ENCODE assay signal across 9 cellular contexts in genomic region chr14:69483765-69484443, GRCh38. TPM values are rescaled to one million over a fixed set of nuclear protein-coding genes. Genes with fewer than 3 reads are reported as not detected.
DNase-seq lines count a peak whose midpoint lies in the region; ATAC-seq and TF ChIP-seq lines count a peak whose summit lies in the region.
"Had no signal": no experiment of that assay in that cellular context is flagged by ENCODE, and none has a peak within 500 bp of the region (broad histone marks: within the 10 kb centered on the region; RNA-seq: fewer than 3 reads in every experiment).

No MANE protein-coding gene starts in this region.

- DNase-seq in G401 (ENCODE audit: low spot score) = peak; percentile 45
- peak; percentile 11 for DNase-seq in SHP77 treated with DMSO at 0.1 percent for 48 hours (lab: John Stamatoyannopoulos, UW)
- no peak for DNase-seq in left ventricle myocardium inferior
- DNase-seq in T-helper 1 cell = no peak
- no peak for DNase-seq in NCI-H226
- DNase-seq in HFFc6 = no peak
- DNase-seq: activated naive CD4-positive, alpha-beta T cell treated with anti-CD3 and anti-CD28 coated beads for 36 hours had no signal

- in situ Hi-C loops in G401 (cut with HindIII; ENCODE audit: low sequenced_read_pairs) = no loop called here

- TF ChIP-seq CTCF in left ventricle myocardium inferior (IDR thresholded peaks at IDR 0.05; ENCODE audit: borderline replicate concordance) = no peak
- TF ChIP-seq CTCF in HFFc6 (IDR thresholded peaks at IDR 0.05) = no peak

- H3K4me3 Mint-ChIP-seq in HFFc6 = no peak overlapping the region
- H3K4me3 Mint-ChIP-seq: activated naive CD4-positive, alpha-beta T cell treated with anti-CD3 and anti-CD28 coated beads for 36 hours had no signal

- H3K36me3 Mint-ChIP-seq in HFFc6 (ENCODE audit: low read depth) = no peaks in the 10 kb centered on the region

- H3K27me3 Mint-ChIP-seq in HFFc6 (ENCODE audit: insufficient read depth) = peaks cover 49% of the 10 kb centered on the region

- H3K27ac Mint-ChIP-seq in HFFc6 = no peak overlapping the region
- H3K27ac Mint-ChIP-seq: activated naive CD4-positive, alpha-beta T cell treated with anti-CD3 and anti-CD28 coated beads for 36 hours had no signal

- peaks cover 18% of the 10 kb centered on the region for H3K4me1 ChIP-seq in left ventricle myocardium inferior
- H3K4me1 ChIP-seq in rectal smooth muscle tissue (ENCODE audit: control insufficient read depth, insufficient read depth, low read length) = peaks cover 2% of the 10 kb centered on the region

- H3K9ac ChIP-seq in rectal smooth muscle tissue (ENCODE audit: low read length) = no peak overlapping the region

- ATAC-seq in GM19397 (IDR thresholded peaks at IDR 0.05; ENCODE audit: unreplicated experiment) = no peak

- intact Hi-C loops in left ventricle myocardium inferior (cut with micrococcal nuclease) = no loop called here

- no peaks in the 10 kb centered on the region for H3K4me1 Mint-ChIP-seq in HFFc6 (ENCODE audit: low read depth)

- no peaks in the 10 kb centered on the region for H3K36me3 ChIP-seq in left ventricle myocardium inferior
- H3K36me3 ChIP-seq in rectal smooth muscle tissue (ENCODE audit: control insufficient read depth, insufficient read depth, low read length) = no peaks in the 10 kb centered on the region

- H3K4me3 ChIP-seq in left ventricle myocardium inferior (peak overlapping the region; percentile 65), rectal smooth muscle tissue (ENCODE audit: low read length) (peak overlapping the region; percentile 47)

- no peaks in the 10 kb centered on the region for H3K9me3 Mint-ChIP-seq in HFFc6
- H3K9me3 Mint-ChIP-seq: activated naive CD4-positive, alpha-beta T cell treated with anti-CD3 and anti-CD28 coated beads for 36 hours had no signal

- no peak overlapping the region for H3K27ac ChIP-seq in left ventricle myocardium inferior (replicated peaks)
- H3K27ac ChIP-seq in rectal smooth muscle tissue (ENCODE audit: low read depth, low read length) = no peak overlapping the region

- peaks cover 73% of the 10 kb centered on the region for H3K27me3 ChIP-seq in left ventricle myocardium inferior (ENCODE audit: low read depth)
- H3K27me3 ChIP-seq in rectal smooth muscle tissue (ENCODE audit: control insufficient read depth, insufficient read depth, low read length) = peaks cover 33% of the 10 kb centered on the region

- H3K9me3 ChIP-seq in left ventricle myocardium inferior (replicated peaks) = no peaks in the 10 kb centered on the region

RNA-seq across cellular contexts. Expression of gene PLEKHD1, which starts 0.6 kb away (rescaled TPM):
- 0.31 TPM in 1 of 2 replicates, not detected in the other for total RNA-seq in G401 (2014; rRNA removed; shearing (Covaris generic))
- 0.14 TPM for total RNA-seq in left ventricle myocardium inferior
- under 1 TPM in 1 of 6 experiments, not detected in 5; 0.06 TPM for total RNA-seq in HFFc6 (2021; fragmentation: NEBNext Ultra II Directional; extraction: Animal tissue kit (Norgen Biotek cat#: 25700))
- total RNA-seq: activated naive CD4-positive, alpha-beta T cell treated with anti-CD3 and anti-CD28 coated beads for 36 hours had no signal

Comparison
In these comparisons a context has a peak if more than half of its experiments do, and no peak if none do; other contexts are left out.
1. DNase-seq: peak in G401 (single experiment) and SHP77 treated with DMSO at 0.1 percent for 48 hours (single experiment); none in left ventricle myocardium inferior (single experiment), T-helper 1 cell (0 of 5), NCI-H226 (single experiment) and HFFc6 (single experiment).